8 cellular contexts compared by ENCODE assay signal in the genomic region with DNA sequence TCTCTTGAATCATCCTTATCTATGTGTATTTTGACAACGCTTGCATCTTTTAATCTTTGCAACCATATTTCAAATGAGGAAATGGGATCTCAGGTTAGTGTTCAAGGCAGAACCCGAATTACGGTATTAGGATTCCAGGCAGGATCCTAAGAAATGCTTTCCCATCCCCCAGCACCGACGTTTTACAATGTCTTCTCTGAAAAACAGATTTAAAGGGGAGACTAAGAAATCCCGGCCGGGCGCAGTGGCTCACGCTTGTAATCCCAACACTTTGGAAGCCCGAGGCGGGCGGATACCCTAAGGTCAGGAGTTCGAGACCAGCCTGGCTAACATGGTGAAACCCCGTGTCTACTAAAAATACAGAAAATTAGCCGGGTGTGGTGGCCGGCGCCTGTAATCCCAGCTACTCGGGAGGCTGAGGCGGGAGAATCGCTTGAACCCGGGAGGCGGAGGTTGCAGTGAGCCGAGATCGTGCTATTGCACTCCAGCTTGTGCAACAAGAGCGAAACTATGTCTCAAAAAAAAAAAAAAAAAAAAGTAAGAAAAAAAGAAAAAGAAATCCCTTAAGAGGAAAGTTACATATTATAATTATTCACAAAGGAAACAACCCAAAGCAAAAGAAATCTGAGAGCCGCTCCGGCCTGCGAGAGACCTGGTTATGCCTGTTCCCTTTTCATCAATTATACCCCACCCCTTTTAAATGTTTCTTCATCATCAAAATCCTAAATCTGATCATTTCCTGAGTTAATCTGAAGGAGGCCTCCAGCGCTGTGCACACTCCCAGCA. TPM values are rescaled to one million over a fixed set of nuclear protein-coding genes. Genes with fewer than 3 reads are reported as not detected.
DNase-seq lines count a peak whose midpoint lies in the region; TF ChIP-seq lines count a peak whose summit lies in the region.

No MANE protein-coding gene starts in this region.

- H3K36me3 Mint-ChIP-seq in endodermal cell (ENCODE audit: low read depth): peaks cover 5% of the 10 kb centered on the region

- 77 to 80% methylated on average over 15 to 28 of the region's 29 CpGs for WGBS in endodermal cell (ENCODE audit: insufficient coverage in 1 of 2, insufficient read length in 1 of 2), 2 experiments

- no peaks in the 10 kb centered on the region for H3K9me2 ChIP-seq in Loucy (replicated peaks; ENCODE audit: low read depth, low read length)

- H3K27ac ChIP-seq in endodermal cell (ENCODE audit: low read depth, low read length): peak overlapping the region; percentile 54
- H3K27ac ChIP-seq in neutrophil: no peak overlapping the region

- peak in 2 of 3 experiments; percentile 17 to 64 for DNase-seq in NCI-H1417 (lab: John Stamatoyannopoulos, UW)
- DNase-seq in NCI-H1417 treated with DMSO at 0.1 percent for 48 hours (lab: John Stamatoyannopoulos, UW): no peak
- no peak for DNase-seq in endodermal cell
- DNase-seq in HuH-7 (ENCODE audit: low spot score): no peak
- no peak for DNase-seq in COLO829 (ENCODE audit: low spot score)
- DNase-seq in NCI-H1436 (lab: John Stamatoyannopoulos, UW): no peak

- H3F3A ChIP-seq in Loucy (ENCODE audit: low read depth): no peaks in the 10 kb centered on the region

- peak overlapping the region; percentile 96 for H2AFZ ChIP-seq in Loucy (ENCODE audit: low read length)

- no peaks in the 10 kb centered on the region for H3K27me3 Mint-ChIP-seq in endodermal cell (ENCODE audit: insufficient read depth)

- peak overlapping the region; percentile 92 for H3K9ac ChIP-seq in Loucy (ENCODE audit: low read depth, low read length, poor library complexity, severe bottlenecking)
- H3K9ac ChIP-seq in endodermal cell (ENCODE audit: extremely low read depth, low read length, poor library complexity, severe bottlenecking): peak overlapping the region; percentile 82

- peaks cover 42% of the 10 kb centered on the region for H3K79me2 ChIP-seq in Loucy (ENCODE audit: insufficient read depth, low read length)

- no peaks in the 10 kb centered on the region for H3K27me3 ChIP-seq in Loucy (ENCODE audit: insufficient read depth, low read length, poor library complexity, severe bottlenecking)
- no peaks in the 10 kb centered on the region for H3K27me3 ChIP-seq in endodermal cell (ENCODE audit: control insufficient read depth, insufficient read depth, low read length, poor library complexity, severe bottlenecking)
- peaks cover 30% of the 10 kb centered on the region for H3K27me3 ChIP-seq in neutrophil

- H3K27ac Mint-ChIP-seq in endodermal cell: no peak overlapping the region

- H4K20me1 ChIP-seq in Loucy (ENCODE audit: insufficient read depth, low read length, poor library complexity, severe bottlenecking): peaks cover 15% of the 10 kb centered on the region

- no peaks in the 10 kb centered on the region for H3K4me1 Mint-ChIP-seq in endodermal cell

- peak overlapping the region; percentile 85 for H3K4me3 ChIP-seq in Loucy (ENCODE audit: low read length, poor library complexity, severe bottlenecking)
- H3K4me3 ChIP-seq in endodermal cell (ENCODE audit: low read length): peak overlapping the region; percentile 91
- H3K4me3 ChIP-seq in neutrophil (ENCODE audit: low read depth in 1 of 2, low read length in 1 of 2): peak overlapping the region; percentile 67 to 71

- H3K9me3 ChIP-seq in Loucy (ENCODE audit: insufficient read depth, low read depth, low read length) (no peaks in the 10 kb centered on the region), endodermal cell (ENCODE audit: control insufficient read depth, low read length) (no peaks in the 10 kb centered on the region), neutrophil (no peaks in the 10 kb centered on the region)

- no peak for TF ChIP-seq CTCF in Loucy (conservative IDR thresholded peaks at IDR 0.05; ENCODE audit: low read length)
- TF ChIP-seq CTCF in endodermal cell (conservative IDR thresholded peaks at IDR 0.05): no peak
- TF ChIP-seq CTCF in neutrophil (IDR thresholded peaks at IDR 0.05): no peak

- peak overlapping the region; percentile 92 for H3K4me2 ChIP-seq in Loucy (ENCODE audit: low read depth, low read length, poor library complexity, severe bottlenecking)

- no peaks in the 10 kb centered on the region for H3K36me3 ChIP-seq in Loucy (ENCODE audit: insufficient read depth, low read length)
- H3K36me3 ChIP-seq in endodermal cell (ENCODE audit: control insufficient read depth, insufficient read depth, low read length): no peaks in the 10 kb centered on the region
- H3K36me3 ChIP-seq in neutrophil: no peaks in the 10 kb centered on the region

- H3K4me1 ChIP-seq in Loucy (ENCODE audit: insufficient read depth, low read length, poor library complexity, severe bottlenecking) (peaks cover 32% of the 10 kb centered on the region), endodermal cell (ENCODE audit: control insufficient read depth, insufficient read depth, low read length) (no peaks in the 10 kb centered on the region), neutrophil (ENCODE audit: control insufficient read depth in 1 of 2, insufficient read depth in 1 of 2, low read depth in 1 of 2, low read length in 1 of 2) (peaks cover 16 to 23% of the 10 kb centered on the region in 2 experiments)

- H3K9me3 Mint-ChIP-seq in endodermal cell: no peaks in the 10 kb centered on the region

- H3K4me3 Mint-ChIP-seq in endodermal cell: no peak overlapping the region

RNA-seq across cellular contexts. Expression of gene GORAB, which starts 0.8 kb away (rescaled TPM):
- 10 to 100 TPM in 1 of 2 donors, 1 to 10 TPM in 1; 10.0 to 15.9 TPM for total RNA-seq in endodermal cell
- polyA plus RNA-seq in endodermal cell (2013, experiment 1 of 2): 14.0 TPM
- 13.0 TPM for polyA plus RNA-seq in endodermal cell (2013, experiment 2 of 2)

Comparison
In these comparisons a context has a peak if more than half of its experiments do, and no peak if none do; other contexts are left out.
1. DNase-seq: peak in NCI-H1417 (2 of 3); none in NCI-H1417 treated with DMSO at 0.1 percent for 48 hours (single experiment), endodermal cell (single experiment), HuH-7 (single experiment), COLO829 (single experiment) and NCI-H1436 (single experiment).
2. Peak in every context shown above with its lines, with median percentiles within 50 percentile points of each other: H3K4me3 ChIP-seq.